15 cellular contexts compared by ENCODE assay signal in the genomic region with DNA sequence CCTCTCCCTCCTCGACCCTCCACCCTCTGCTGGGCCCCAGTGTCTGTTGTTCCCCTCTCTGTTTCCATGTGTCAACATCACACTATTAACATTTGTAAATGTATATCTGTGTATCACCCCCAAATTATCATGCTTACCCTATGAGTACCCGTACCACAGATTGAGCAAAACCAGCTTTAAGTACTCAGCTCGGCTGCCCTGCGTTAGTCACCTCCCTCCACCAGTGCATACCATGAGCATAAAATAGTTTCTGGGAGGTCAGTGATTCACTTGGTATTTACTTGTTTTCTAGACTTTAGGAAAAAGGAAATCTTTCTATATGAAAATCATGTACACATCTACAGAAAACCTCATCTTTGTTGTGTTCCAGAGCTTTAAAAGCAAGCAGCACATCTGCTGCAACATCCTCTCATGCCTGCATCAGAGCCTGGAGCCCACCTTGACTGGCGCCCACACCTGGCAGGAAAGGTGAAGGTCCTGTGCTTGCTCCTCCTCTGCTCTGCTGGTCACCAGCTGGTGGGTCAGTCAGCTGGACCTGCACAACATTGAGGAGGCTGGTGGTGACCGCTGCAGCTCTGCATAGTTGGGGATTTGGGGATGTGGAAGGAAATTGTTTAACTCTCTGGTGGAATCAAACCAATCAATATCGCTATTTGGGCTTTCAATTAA.
DNase-seq lines count a peak whose midpoint lies in the region; ATAC-seq, FAIRE-seq and TF ChIP-seq lines count a peak whose summit lies in the region.
"Had no signal": no experiment of that assay in that cellular context is flagged by ENCODE, and none has a peak within 500 bp of the region (broad histone marks: within the 10 kb centered on the region; RNA-seq: fewer than 3 reads in every experiment).

No MANE protein-coding gene starts in this region.

- in situ Hi-C loops in HepG2 (cut with HindIII; ENCODE audit: extremely low pct_ligation_motif_present, low pct_unique_long_range_greater_than_20kb), result no loop called here

- no TSS peak for BruUV-seq in HepG2 (replicated peaks; lab: Mats Ljungman, UMichigan)

- 16% methylated on average over 7 of the region's 7 CpGs for WGBS in HepG2 (ENCODE audit: low lambda C conversion rate)
- 92 to 93% methylated on average over 7 of the region's 7 CpGs for WGBS in thyroid gland, 2 donors

- TF ChIP-seq EP300 in HepG2 (IDR thresholded peaks at IDR 0.05; ENCODE audit: low read depth in 2 of 2, low read length in 2 of 2) (no peak; a peak in 1 of 4 replicates), HepG2 (CRISPR knock-in tag; IDR thresholded peaks at IDR 0.05; ENCODE audit: borderline replicate concordance) (no peak)

- H3K27me3 ChIP-seq in duodenal mucosa (ENCODE audit: control insufficient read depth in 1 of 2, insufficient read depth in 2 of 2, low read length in 2 of 2) (no peaks in the 10 kb centered on the region), HepG2 (ENCODE audit: control insufficient read depth in 1 of 2, insufficient read depth in 2 of 2, low read length in 2 of 2) (no peaks in the 10 kb centered on the region), foreskin keratinocyte (peaks cover 18% of the 10 kb centered on the region), thyroid gland (no peaks in the 10 kb centered on the region)
- H3K27me3 ChIP-seq: ascending aorta, SJSA1 had no signal

- no peak for TF ChIP-seq POLR2A in HepG2 (IDR thresholded peaks at IDR 0.05; ENCODE audit: insufficient read depth in 1 of 2, low read depth in 2 of 2, low read length in 2 of 2)
- TF ChIP-seq POLR2A in thyroid gland (IDR thresholded peaks at IDR 0.05), result no peak

- H3K4me1 ChIP-seq in duodenal mucosa (ENCODE audit: control insufficient read depth in 1 of 2, insufficient read depth in 2 of 2, low read length in 2 of 2), result peaks cover 5 to 20% of the 10 kb centered on the region in 2 donors
- H3K4me1 ChIP-seq in HepG2 (ENCODE audit: insufficient read depth, low read length), result peaks cover 33% of the 10 kb centered on the region
- no peaks in the 10 kb centered on the region for H3K4me1 ChIP-seq in foreskin keratinocyte
- H3K4me1 ChIP-seq in thyroid gland, result peaks cover 0 to 7% of the 10 kb centered on the region in 2 donors
- H3K4me1 ChIP-seq: prostate gland, SJSA1 had no signal

- peak overlapping the region; percentile 70 for H3K4me2 ChIP-seq in HepG2 (ENCODE audit: low read depth, low read length)

- H2AFZ ChIP-seq in HepG2 (ENCODE audit: low read length), result no peak overlapping the region

- H3K4me3 ChIP-seq in AG04449 (ENCODE audit: low read depth, low read length) (no peak overlapping the region), duodenal mucosa (ENCODE audit: low read depth in 1 of 2, low read length in 2 of 2) (peak overlapping the region in 1 of 2 donors; percentile 26), HepG2 (replicated peaks in 1 of 3; ENCODE audit: insufficient read depth in 1 of 3, low read depth in 2 of 3, low read length in 3 of 3) (peak overlapping the region in 2 of 3 experiments; percentile 14 to 30; a peak in 3 of 6 replicates), thyroid gland (replicated peaks in 1 of 3) (no peak overlapping the region)
- H3K4me3 ChIP-seq: ascending aorta, K562, prostate gland, SJSA1 had no signal

- H4K20me1 ChIP-seq in HepG2 (ENCODE audit: insufficient read depth, low read length), result no peaks in the 10 kb centered on the region

- CTCF ChIA-PET in AG04449 (lab: Yijun Ruan, JAX), result interaction anchor here (1.0 kb wide), 1 partner anchor 16 kb away, joined by 3 read pairs; no protein-coding TSS in a partner anchor
- CTCF ChIA-PET in HepG2 (lab: Yijun Ruan, JAX; ENCODE audit: low intra/inter-chr PET ratio, low total read pairs), result no interaction called here

- DNase-seq in AG04449 (ENCODE audit: low read depth, low spot score) (peak; percentile 31), HT-29 (ENCODE audit: low spot score) (peak; percentile 65), HepG2 (ENCODE audit: low spot score) (peak; percentile 51), foreskin keratinocyte (no peak), thyroid gland (no peak), NCI-H2171 (lab: John Stamatoyannopoulos, UW) (no peak)
- DNase-seq in activated CD4-positive, CD25-positive, alpha-beta regulatory T cell (lab: John Stamatoyannopoulos, UW), result no peak
- DNase-seq: midbrain, NCI-H1105, NCI-H345 had no signal

- TF ChIP-seq RAD21 in HepG2 (CRISPR knock-in tag; IDR thresholded peaks at IDR 0.05), result peak; percentile 43

- FAIRE-seq in HepG2 (lab: Jason Lieb, UNC), result no peak
- FAIRE-seq: K562 had no signal

- no peak overlapping the region for H3K9ac ChIP-seq in duodenal mucosa (ENCODE audit: low read depth in 1 of 2, low read length in 2 of 2)
- peak overlapping the region; percentile 20; the same call in 1 of the 2 replicates for H3K9ac ChIP-seq in HepG2 (ENCODE audit: insufficient read depth, low read depth, low read length)

- peaks cover 0 to 2% of the 10 kb centered on the region in 2 donors for H3K9me3 ChIP-seq in duodenal mucosa (ENCODE audit: control insufficient read depth in 1 of 2, low read length in 2 of 2)
- no peaks in the 10 kb centered on the region; the same call in 1 of the 2 replicates for H3K9me3 ChIP-seq in HepG2 (ENCODE audit: low read length)
- no peaks in the 10 kb centered on the region for H3K9me3 ChIP-seq in thyroid gland
- H3K9me3 ChIP-seq: ascending aorta, prostate gland, SJSA1 had no signal

- POLR2A ChIA-PET in AG04449 (lab: Yijun Ruan, JAX) (interaction anchor here (0.5 kb wide), 1 partner anchor 127 kb away, joined by 3 read pairs; no protein-coding TSS in a partner anchor), HepG2 (lab: Yijun Ruan, JAX) (interaction anchor here (0.6 to 1.6 kb wide), 8 partner anchors 8 to 225 kb away, joined by 3 to 14 read pairs (median 4); no protein-coding TSS in a partner anchor)

- TF ChIP-seq CTCF in AG04449 (IDR thresholded peaks at IDR 0.05; ENCODE audit: insufficient read depth, low read length, missing control alignments), result no peak
- peak; percentile 86 for TF ChIP-seq CTCF in HepG2 (CRISPR knock-in tag; IDR thresholded peaks at IDR 0.05)
- no peak for TF ChIP-seq CTCF in foreskin keratinocyte (conservative IDR thresholded peaks at IDR 0.05)
- no peak for TF ChIP-seq CTCF in thyroid gland (IDR thresholded peaks at IDR 0.05)

- H3K79me2 ChIP-seq in HepG2 (ENCODE audit: insufficient read depth, low read length), result no peaks in the 10 kb centered on the region

- H3K27ac ChIP-seq in duodenal mucosa (ENCODE audit: low read depth, low read length), result peak overlapping the region; percentile 47
- peak overlapping the region; percentile 48 for H3K27ac ChIP-seq in HepG2 (ENCODE audit: extremely low read length, insufficient read depth, low read length)
- H3K27ac ChIP-seq in foreskin keratinocyte, result no peak overlapping the region
- no peak overlapping the region for H3K27ac ChIP-seq in thyroid gland
- H3K27ac ChIP-seq: ascending aorta, prostate gland, SJSA1 had no signal

- H3K36me3 ChIP-seq in duodenal mucosa (ENCODE audit: control insufficient read depth in 1 of 2, insufficient read depth in 2 of 2, low read length in 2 of 2) (no peaks in the 10 kb centered on the region), HepG2 (replicated peaks in 1 of 2; ENCODE audit: control insufficient read depth in 1 of 2, insufficient read depth in 2 of 2, low read length in 2 of 2) (no peaks in the 10 kb centered on the region), thyroid gland (no peaks in the 10 kb centered on the region)
- H3K36me3 ChIP-seq: ascending aorta, prostate gland, SJSA1 had no signal

- intact Hi-C loops in HepG2 (cut with micrococcal nuclease; ENCODE audit: unreplicated experiment) (no loop called here), thyroid gland (cut with DNase I) (no loop called here)

- ATAC-seq in HepG2, result peak; percentile 98
- no peak for ATAC-seq in foreskin keratinocyte
- ATAC-seq: K562 had no signal

TF ChIP-seq in HepG2, 621 proteins besides CTCF, POLR2A, EP300 and RAD21 (continues in another document):
- TF ChIP-seq TP53 (CRISPR knock-in tag; conservative IDR thresholded peaks at IDR 0.05), result no peak
- TF ChIP-seq, protein P1, sequence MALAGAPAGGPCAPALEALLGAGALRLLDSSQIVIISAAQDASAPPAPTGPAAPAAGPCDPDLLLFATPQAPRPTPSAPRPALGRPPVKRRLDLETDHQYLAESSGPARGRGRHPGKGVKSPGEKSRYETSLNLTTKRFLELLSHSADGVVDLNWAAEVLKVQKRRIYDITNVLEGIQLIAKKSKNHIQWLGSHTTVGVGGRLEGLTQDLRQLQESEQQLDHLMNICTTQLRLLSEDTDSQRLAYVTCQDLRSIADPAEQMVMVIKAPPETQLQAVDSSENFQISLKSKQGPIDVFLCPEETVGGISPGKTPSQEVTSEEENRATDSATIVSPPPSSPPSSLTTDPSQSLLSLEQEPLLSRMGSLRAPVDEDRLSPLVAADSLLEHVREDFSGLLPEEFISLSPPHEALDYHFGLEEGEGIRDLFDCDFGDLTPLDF (CRISPR knock-in tag; IDR thresholded peaks at IDR 0.05), result no peak
- TF ChIP-seq ADNP (CRISPR knock-in tag; IDR thresholded peaks at IDR 0.05), result no peak
- TF ChIP-seq, protein P2, sequence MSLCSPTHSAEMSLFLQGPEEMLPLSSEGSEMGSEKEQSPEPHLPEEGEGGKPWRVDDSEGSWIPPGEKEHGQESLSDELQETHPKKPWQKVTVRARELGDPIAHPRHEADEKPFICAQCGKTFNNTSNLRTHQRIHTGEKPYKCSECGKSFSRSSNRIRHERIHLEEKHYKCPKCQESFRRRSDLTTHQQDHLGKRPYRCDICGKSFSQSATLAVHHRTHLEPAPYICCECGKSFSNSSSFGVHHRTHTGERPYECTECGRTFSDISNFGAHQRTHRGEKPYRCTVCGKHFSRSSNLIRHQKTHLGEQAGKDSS (CRISPR knock-in tag; IDR thresholded peaks at IDR 0.05; ENCODE audit: borderline replicate concordance, low read depth), result no peak
- no peak for TF ChIP-seq MED8 (CRISPR knock-in tag; IDR thresholded peaks at IDR 0.05; ENCODE audit: insufficient replicate concordance)

Comparison
In these comparisons a context has a peak if more than half of its experiments do, and no peak if none do; other contexts are left out.
1. DNase-seq: peak in AG04449 (single experiment), HT-29 (single experiment) and HepG2 (single experiment); none in foreskin keratinocyte (0 of 2), thyroid gland (0 of 2), NCI-H2171 (single experiment) and activated CD4-positive, CD25-positive, alpha-beta regulatory T cell (0 of 4).
2. H3K4me3 ChIP-seq: peak in HepG2 (2 of 3); none in AG04449 (single experiment) and thyroid gland (0 of 3).
3. H3K27ac ChIP-seq: peak in duodenal mucosa (single experiment) and HepG2 (single experiment); none in foreskin keratinocyte (single experiment) and thyroid gland (0 of 3).